In genomic region chr5:40404613-40405012, GRCh38 we compare ENCODE assay signal across 8 cellular contexts.
DNase-seq lines count a peak whose midpoint lies in the region; ATAC-seq and TF ChIP-seq lines count a peak whose summit lies in the region.

No MANE protein-coding gene starts in this region.

- peak overlapping the region; percentile 79 for H3K27ac ChIP-seq in upper lobe of right lung
- no peak overlapping the region for H3K27ac ChIP-seq in uterus

- H3K9me3 Mint-ChIP-seq in activated naive CD4-positive, alpha-beta T cell treated with anti-CD3 and anti-CD28 coated beads, Interleukin-2, amount 50 U/mL, for 24 hours = peaks cover 10% of the 10 kb centered on the region

- intact Hi-C loops in upper lobe of right lung (cut with DNase I) (no loop called here), uterus (cut with DNase I; ENCODE audit: low total_unique reads) (no loop called here), head of caudate nucleus (cut with DNase I) (no loop called here)

- H3K4me3 Mint-ChIP-seq in activated naive CD4-positive, alpha-beta T cell treated with anti-CD3 and anti-CD28 coated beads, Interleukin-2, amount 50 U/mL, for 24 hours = peak overlapping the region; percentile 57
- H3K4me3 Mint-ChIP-seq in T-helper 17 cell = peak overlapping the region; percentile 63

- H3K4me1 Mint-ChIP-seq in activated naive CD4-positive, alpha-beta T cell treated with anti-CD3 and anti-CD28 coated beads, Interleukin-2, amount 50 U/mL, for 24 hours = peaks cover 91% of the 10 kb centered on the region
- peaks cover 46% of the 10 kb centered on the region for H3K4me1 Mint-ChIP-seq in T-helper 17 cell

- H3K9me3 ChIP-seq in T-helper 17 cell (ENCODE audit: control insufficient read depth, low read length, poor library complexity, severe bottlenecking) (no peaks in the 10 kb centered on the region), upper lobe of right lung (no peaks in the 10 kb centered on the region), uterus (no peaks in the 10 kb centered on the region)

- ATAC-seq in HG03025 (IDR thresholded peaks at IDR 0.05; ENCODE audit: low FRiP score, unreplicated experiment) = peak; percentile 88
- ATAC-seq in T-helper 17 cell = peak; percentile 56
- ATAC-seq in upper lobe of right lung = peak; percentile 29

- TF ChIP-seq POLR2A in uterus (IDR thresholded peaks at IDR 0.05) = no peak

- H3K4me3 ChIP-seq in upper lobe of right lung (no peak overlapping the region), uterus (no peak overlapping the region)

- no peak for TF ChIP-seq CTCF in upper lobe of right lung (IDR thresholded peaks at IDR 0.05)
- TF ChIP-seq CTCF in uterus (IDR thresholded peaks at IDR 0.05) = no peak

- H3K4me1 ChIP-seq in upper lobe of right lung = peaks cover 31% of the 10 kb centered on the region
- no peaks in the 10 kb centered on the region for H3K4me1 ChIP-seq in uterus

- H3K36me3 ChIP-seq in upper lobe of right lung (no peaks in the 10 kb centered on the region), uterus (no peaks in the 10 kb centered on the region)

- H3K27ac Mint-ChIP-seq in activated naive CD4-positive, alpha-beta T cell treated with anti-CD3 and anti-CD28 coated beads, Interleukin-2, amount 50 U/mL, for 24 hours = peak overlapping the region; percentile 100
- peak overlapping the region; percentile 100 for H3K27ac Mint-ChIP-seq in T-helper 17 cell

- H3K27me3 ChIP-seq in upper lobe of right lung (no peaks in the 10 kb centered on the region), uterus (no peaks in the 10 kb centered on the region)

- H3K27me3 Mint-ChIP-seq in activated naive CD4-positive, alpha-beta T cell treated with anti-CD3 and anti-CD28 coated beads, Interleukin-2, amount 50 U/mL, for 24 hours = no peaks in the 10 kb centered on the region
- H3K27me3 Mint-ChIP-seq in T-helper 17 cell = no peaks in the 10 kb centered on the region

- no peak for DNase-seq in activated naive CD4-positive, alpha-beta T cell treated with anti-CD3 and anti-CD28 coated beads, Interleukin-2, amount 50 U/mL, for 16 hours
- DNase-seq in T-helper 17 cell (no peak), upper lobe of right lung (no peak), uterus (no peak), head of caudate nucleus (no peak), HPDE6-E6E7 (ENCODE audit: extremely low spot score) (no peak)

- peaks cover 7% of the 10 kb centered on the region for H3K36me3 Mint-ChIP-seq in activated naive CD4-positive, alpha-beta T cell treated with anti-CD3 and anti-CD28 coated beads, Interleukin-2, amount 50 U/mL, for 24 hours
- H3K36me3 Mint-ChIP-seq in T-helper 17 cell (ENCODE audit: low read depth) = no peaks in the 10 kb centered on the region

Comparison
In these comparisons a context has a peak if more than half of its experiments do, and no peak if none do; other contexts are left out.
1. ATAC-seq: peak in every context shown above with its lines; median percentile 88 in HG03025; 56 in T-helper 17 cell; 29 in upper lobe of right lung.